Comparison of ENCODE assay signal across 20 cellular contexts in genomic region chr2:23423062-23423872, GRCh38. TPM values are rescaled to one million over a fixed set of nuclear protein-coding genes. Genes with fewer than 3 reads are reported as not detected.
DNase-seq lines count a peak whose midpoint lies in the region; ATAC-seq, FAIRE-seq and TF ChIP-seq lines count a peak whose summit lies in the region.
"Had no signal": no experiment of that assay in that cellular context is flagged by ENCODE, and none has a peak within 500 bp of the region (broad histone marks: within the 10 kb centered on the region; RNA-seq: fewer than 3 reads in every experiment).

No MANE protein-coding gene starts in this region.

- H3K27me3 Mint-ChIP-seq in WTC11 (ENCODE audit: low read depth): no peaks in the 10 kb centered on the region
- peaks cover 17% of the 10 kb centered on the region for H3K27me3 Mint-ChIP-seq in activated naive CD4-positive, alpha-beta T cell treated with anti-CD3 and anti-CD28 coated beads, Interleukin-2, amount 10 ng/mL, durations not matched to agents 7 days and 5 days
- H3K27me3 Mint-ChIP-seq: activated CD8-positive, alpha-beta T cell treated with anti-CD3 and anti-CD28 coated beads for 36 hours had no signal

- POLR2A ChIA-PET in WTC11 (lab: Charles Lee): no interaction called here

- TF ChIP-seq CTCF in WTC11 (IDR thresholded peaks at IDR 0.05): no peak
- TF ChIP-seq CTCF in kidney (IDR thresholded peaks at IDR 0.05; ENCODE audit: borderline replicate concordance, extremely low read depth, insufficient read depth): no peak
- no peak for TF ChIP-seq CTCF in esophagus squamous epithelium (IDR thresholded peaks at IDR 0.05)

- H3K36me3 Mint-ChIP-seq in WTC11: no peaks in the 10 kb centered on the region
- no peaks in the 10 kb centered on the region for H3K36me3 Mint-ChIP-seq in activated naive CD4-positive, alpha-beta T cell treated with anti-CD3 and anti-CD28 coated beads, Interleukin-2, amount 10 ng/mL, durations not matched to agents 7 days and 5 days

- H3K9me3 ChIP-seq in kidney (ENCODE audit: control insufficient read depth in 1 of 2, low read length in 2 of 2): no peaks in the 10 kb centered on the region
- no peaks in the 10 kb centered on the region for H3K9me3 ChIP-seq in esophagus squamous epithelium
- H3K9me3 ChIP-seq: left lung, vagina had no signal

- FAIRE-seq in kidney (lab: Jason Lieb, UNC): no peak
- FAIRE-seq: endothelial cell of umbilical vein had no signal

- WGBS in esophagus squamous epithelium, 2 donors: 85 to 90% methylated on average over 6 to 21 of the region's 31 CpGs

- CTCF ChIA-PET in WTC11 (lab: Charles Lee): interaction anchor here (1.0 kb wide), 1 partner anchor 9 kb away, joined by 6 read pairs; no protein-coding TSS in a partner anchor
- CTCF ChIA-PET in activated naive CD4-positive, alpha-beta T cell treated with anti-CD3 and anti-CD28 coated beads, Interleukin-2, amount 10 ng/mL, durations not matched to agents 7 days and 5 days (lab: Charles Lee): interaction anchor here (1.0 kb wide), 1 partner anchor 10 kb away, joined by 4 read pairs; no protein-coding TSS in a partner anchor

- H3K27ac Mint-ChIP-seq in WTC11: peak overlapping the region; percentile 74
- H3K27ac Mint-ChIP-seq in activated naive CD4-positive, alpha-beta T cell treated with anti-CD3 and anti-CD28 coated beads, Interleukin-2, amount 10 ng/mL, durations not matched to agents 7 days and 5 days: no peak overlapping the region
- H3K27ac Mint-ChIP-seq: activated CD8-positive, alpha-beta T cell treated with anti-CD3 and anti-CD28 coated beads for 36 hours; dendritic cell treated with granulocyte-macrophage colony-stimulating factor and Interleukin-4, amounts not matched to agents 40 ng/mL and 50 ng/mL, for 4 days had no signal

- H3K36me3 ChIP-seq in H7 (replicated peaks; ENCODE audit: control insufficient read depth, insufficient read depth, low read length): no peaks in the 10 kb centered on the region
- no peaks in the 10 kb centered on the region for H3K36me3 ChIP-seq in kidney (ENCODE audit: control insufficient read depth in 1 of 2, insufficient read depth in 2 of 2, low read length in 2 of 2)
- no peaks in the 10 kb centered on the region for H3K36me3 ChIP-seq in rectal smooth muscle tissue (ENCODE audit: control insufficient read depth, insufficient read depth, low read length)
- no peaks in the 10 kb centered on the region for H3K36me3 ChIP-seq in esophagus squamous epithelium
- H3K36me3 ChIP-seq: left lung, vagina had no signal

- ATAC-seq in WTC11: peak; percentile 38
- ATAC-seq in HG03196 (IDR thresholded peaks at IDR 0.05; ENCODE audit: unreplicated experiment): no peak
- ATAC-seq: activated CD8-positive, alpha-beta T cell treated with anti-CD3 and anti-CD28 coated beads for 36 hours; activated T-cell treated with anti-CD3 and anti-CD28 coated beads, Interleukin-2, amount 50 U/mL, for 4 hours; left lung had no signal

- DNase-seq in H7: peak; percentile 62
- peak; percentile 22 for DNase-seq in WTC11 (ENCODE audit: low spot score)
- peak; percentile 61 for DNase-seq in kidney
- DNase-seq in esophagus squamous epithelium (lab: John Stamatoyannopoulos, UW): no peak
- no peak for DNase-seq in activated naive CD4-positive, alpha-beta T cell treated with anti-CD3 and anti-CD28 coated beads, Interleukin-2, amount 10 ng/mL, durations not matched to agents 7 days and 5 days
- DNase-seq in mucosa of gallbladder (ENCODE audit: low spot score): no peak
- DNase-seq: activated CD4-positive, CD25-positive, alpha-beta regulatory T cell; activated CD8-positive, alpha-beta T cell treated with anti-CD3 and anti-CD28 coated beads for 36 hours; activated naive CD4-positive, alpha-beta T cell treated with Interleukin-2 at 50 U/mL for 16 hours; activated T-cell treated with anti-CD3 and anti-CD28 coated beads, Interleukin-2, amount 50 U/mL, for 4 hours; EL; GOT3; NCI-H187; T1000 had no signal

- peaks cover 4 to 5% of the 10 kb centered on the region in 2 donors for H3K4me1 ChIP-seq in kidney (ENCODE audit: control insufficient read depth in 1 of 2, insufficient read depth in 1 of 2, low read depth in 1 of 2, low read length in 2 of 2)
- peaks cover 49% of the 10 kb centered on the region for H3K4me1 ChIP-seq in rectal smooth muscle tissue (ENCODE audit: control insufficient read depth, insufficient read depth, low read length)
- H3K4me1 ChIP-seq in esophagus squamous epithelium: peaks cover 3 to 47% (median 32%) of the 10 kb centered on the region in 3 donors

- H3K27me3 ChIP-seq in H7 (ENCODE audit: control insufficient read depth, insufficient read depth, low read length) (no peaks in the 10 kb centered on the region), rectal smooth muscle tissue (ENCODE audit: control insufficient read depth, insufficient read depth, low read length) (no peaks in the 10 kb centered on the region), esophagus squamous epithelium (no peaks in the 10 kb centered on the region)
- H3K27me3 ChIP-seq: left lung, vagina had no signal

- H3K27ac ChIP-seq in kidney (ENCODE audit: low read depth in 2 of 2, low read length in 2 of 2) (no peak overlapping the region), rectal smooth muscle tissue (ENCODE audit: low read depth, low read length) (peak overlapping the region; percentile 54), esophagus squamous epithelium (peak overlapping the region in 1 of 4 donors; percentile 6)
- H3K27ac ChIP-seq: left lung, vagina had no signal

- intact Hi-C loops in kidney (cut with DNase I): no loop called here
- intact Hi-C loops in esophagus squamous epithelium (cut with DNase I): no loop called here

- no peak overlapping the region for H3K9ac ChIP-seq in kidney (ENCODE audit: low read length in 2 of 2)
- H3K9ac ChIP-seq in rectal smooth muscle tissue (ENCODE audit: low read length): no peak overlapping the region

- no peak for TF ChIP-seq POLR2A in esophagus squamous epithelium (IDR thresholded peaks at IDR 0.05)

- no peak overlapping the region for H3K4me3 ChIP-seq in H7 (ENCODE audit: insufficient read depth, low read depth, low read length)
- no peak overlapping the region for H3K4me3 ChIP-seq in kidney (ENCODE audit: low read length in 2 of 2)
- H3K4me3 ChIP-seq in rectal smooth muscle tissue (ENCODE audit: low read length): no peak overlapping the region
- H3K4me3 ChIP-seq in esophagus squamous epithelium: no peak overlapping the region
- H3K4me3 ChIP-seq: left lung, vagina had no signal

- H3K4me3 Mint-ChIP-seq in WTC11: no peak overlapping the region
- H3K4me3 Mint-ChIP-seq in activated naive CD4-positive, alpha-beta T cell treated with anti-CD3 and anti-CD28 coated beads, Interleukin-2, amount 10 ng/mL, durations not matched to agents 7 days and 5 days: no peak overlapping the region
- H3K4me3 Mint-ChIP-seq: activated CD8-positive, alpha-beta T cell treated with anti-CD3 and anti-CD28 coated beads for 36 hours; activated T-cell treated with anti-CD3 and anti-CD28 coated beads, Interleukin-2, amount 50 U/mL, for 4 hours; dendritic cell treated with granulocyte-macrophage colony-stimulating factor and Interleukin-4, amounts not matched to agents 40 ng/mL and 50 ng/mL, for 4 days had no signal

- no peaks in the 10 kb centered on the region for H3K9me3 Mint-ChIP-seq in WTC11
- H3K9me3 Mint-ChIP-seq in activated naive CD4-positive, alpha-beta T cell treated with anti-CD3 and anti-CD28 coated beads, Interleukin-2, amount 10 ng/mL, durations not matched to agents 7 days and 5 days: no peaks in the 10 kb centered on the region
- H3K9me3 Mint-ChIP-seq: activated CD8-positive, alpha-beta T cell treated with anti-CD3 and anti-CD28 coated beads for 36 hours; activated T-cell treated with anti-CD3 and anti-CD28 coated beads, Interleukin-2, amount 50 U/mL, for 4 hours; dendritic cell treated with granulocyte-macrophage colony-stimulating factor and Interleukin-4, amounts not matched to agents 40 ng/mL and 50 ng/mL, for 4 days had no signal

- H3K4me1 Mint-ChIP-seq in WTC11: peaks cover 15% of the 10 kb centered on the region
- no peaks in the 10 kb centered on the region for H3K4me1 Mint-ChIP-seq in activated naive CD4-positive, alpha-beta T cell treated with anti-CD3 and anti-CD28 coated beads, Interleukin-2, amount 10 ng/mL, durations not matched to agents 7 days and 5 days

TF ChIP-seq in WTC11, 78 proteins besides CTCF, POLR2A, EP300 and RAD21:
- TF ChIP-seq, protein P1, sequence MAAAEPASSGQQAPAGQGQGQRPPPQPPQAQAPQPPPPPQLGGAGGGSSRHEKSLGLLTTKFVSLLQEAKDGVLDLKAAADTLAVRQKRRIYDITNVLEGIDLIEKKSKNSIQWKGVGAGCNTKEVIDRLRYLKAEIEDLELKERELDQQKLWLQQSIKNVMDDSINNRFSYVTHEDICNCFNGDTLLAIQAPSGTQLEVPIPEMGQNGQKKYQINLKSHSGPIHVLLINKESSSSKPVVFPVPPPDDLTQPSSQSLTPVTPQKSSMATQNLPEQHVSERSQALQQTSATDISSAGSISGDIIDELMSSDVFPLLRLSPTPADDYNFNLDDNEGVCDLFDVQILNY (CRISPR knock-in tag; IDR thresholded peaks at IDR 0.05): no peak
- TF ChIP-seq MLX (CRISPR knock-in tag; IDR thresholded peaks at IDR 0.05) (no peak), JUN (CRISPR knock-in tag; IDR thresholded peaks at IDR 0.05) (no peak), TP53 (CRISPR knock-in tag; IDR thresholded peaks at IDR 0.05) (no peak)

RNA-seq across cellular contexts. Expression of gene KLHL29, which starts 38.3 kb away (rescaled TPM):
- total RNA-seq in H7 (2014; rRNA removed; shearing (Covaris generic)): 6.2 and 11.9 TPM in 2 replicates
- total RNA-seq in WTC11 (2021) (6.8 to 7.3 TPM (median 7.1 TPM) in 3 replicates), kidney (10.5 TPM), esophagus squamous epithelium (10 to 100 TPM in 1 of 4 donors, 1 to 10 TPM in 3; 3.4 to 11.8 (median 5.9) TPM), mucosa of gallbladder (22.3 TPM)
- polyA plus RNA-seq in kidney (ENCODE audit: insufficient read depth, low read depth, low replicate concordance): 1.5 TPM

Comparison
In these comparisons a context has a peak if more than half of its experiments do, and no peak if none do; other contexts are left out.
1. DNase-seq: peak in H7 (single experiment), WTC11 (single experiment) and kidney (single experiment); none in esophagus squamous epithelium (single experiment), activated naive CD4-positive, alpha-beta T cell treated with anti-CD3 and anti-CD28 coated beads, Interleukin-2, amount 10 ng/mL, durations not matched to agents 7 days and 5 days (single experiment) and mucosa of gallbladder (single experiment).